8 cellular contexts compared by ENCODE assay signal in genomic region chr5:97498657-97499056, GRCh38.
"Had no signal": no experiment of that assay in that cellular context is flagged by ENCODE, and none has a peak within 500 bp of the region (broad histone marks: within the 10 kb centered on the region; RNA-seq: fewer than 3 reads in every experiment).

No MANE protein-coding gene starts in this region.

- H3K9ac ChIP-seq: GM23248 had no signal

- H3K9me3 ChIP-seq: HAP-1 had no signal

- FAIRE-seq: HepG2 had no signal

- H3K4me3 ChIP-seq: GM23248, HAP-1 had no signal

- H3K36me3 ChIP-seq: HAP-1 had no signal

- DNase-seq: GOT3, H7, HFFc6 had no signal

- ATAC-seq: HCT116, HepG2 had no signal

- H3K27ac ChIP-seq: GM23248, HL-60 had no signal
